ENCODE assay signal across 20 cellular contexts in the genomic region with DNA sequence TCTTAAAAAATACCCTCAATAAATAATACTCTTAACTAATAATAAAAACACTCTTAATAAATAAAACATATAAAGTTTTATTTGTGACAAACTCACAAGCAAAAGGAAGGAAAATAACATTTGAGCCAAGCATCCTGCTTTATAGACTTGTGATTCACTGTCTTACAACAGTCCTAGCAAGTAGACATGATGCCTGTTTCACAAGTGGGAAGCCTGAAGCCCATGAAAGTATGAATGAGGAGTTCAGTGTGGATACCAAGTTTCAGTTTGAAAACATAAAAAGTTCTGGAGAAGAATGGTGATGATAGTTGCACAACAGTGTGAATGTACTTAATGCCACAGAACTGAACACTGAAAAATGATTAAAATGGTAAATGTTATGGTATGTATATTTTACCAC. TPM values are rescaled to one million over a fixed set of nuclear protein-coding genes. Genes with fewer than 3 reads are reported as not detected.
DNase-seq lines count a peak whose midpoint lies in the region; ATAC-seq and TF ChIP-seq lines count a peak whose summit lies in the region.
"Had no signal": no experiment of that assay in that cellular context is flagged by ENCODE, and none has a peak within 500 bp of the region (broad histone marks: within the 10 kb centered on the region; RNA-seq: fewer than 3 reads in every experiment).

No MANE protein-coding gene starts in this region.

- H3K9me3 Mint-ChIP-seq in HFFc6 = no peaks in the 10 kb centered on the region
- no peaks in the 10 kb centered on the region for H3K9me3 Mint-ChIP-seq in stimulated activated naive CD8-positive, alpha-beta T cell treated with anti-CD3 and anti-CD28 coated beads, Interleukin-15, amount 100 ng/mL, for 72 hours
- H3K9me3 Mint-ChIP-seq in activated naive CD4-positive, alpha-beta T cell treated with anti-CD3 and anti-CD28 coated beads for 36 hours = no peaks in the 10 kb centered on the region
- H3K9me3 Mint-ChIP-seq: activated naive CD4-positive, alpha-beta T cell treated with anti-CD3 and anti-CD28 coated beads, Interleukin-2, amount 50 U/mL, for 24 hours; CD4-positive, CD25-positive, alpha-beta regulatory T cell; naive thymus-derived CD4-positive, alpha-beta T cell had no signal

- DNase-seq in AG10803 (ENCODE audit: low read depth) = peak; percentile 88
- peak; percentile 60 for DNase-seq in HFFc6
- DNase-seq in dedifferentiated amniotic fluid mesenchymal stem cell (ENCODE audit: extremely low spot score) = peak; percentile 51
- DNase-seq in mesenchymal stem cell = peak; percentile 28
- no peak for DNase-seq in CD1c-positive myeloid dendritic cell (ENCODE audit: extremely low spot score)
- no peak for DNase-seq in stimulated activated naive CD8-positive, alpha-beta T cell treated with anti-CD3 and anti-CD28 coated beads, Interleukin-15, amount 100 ng/mL, for 72 hours
- DNase-seq in NCI-H69 (lab: John Stamatoyannopoulos, UW) = no peak
- no peak for DNase-seq in activated naive CD4-positive, alpha-beta T cell treated with anti-CD3 and anti-CD28 coated beads for 36 hours
- DNase-seq: activated CD4-positive, alpha-beta T cell treated with anti-CD3 and anti-CD28 coated beads for 48 hours; CD4-positive, CD25-positive, alpha-beta regulatory T cell; effector memory CD4-positive, alpha-beta T cell; esophagus squamous epithelium; Kasumi-1; naive thymus-derived CD4-positive, alpha-beta T cell; NCI-H1694 treated with DMSO at 0.1 percent for 48 hours; NCI-H345; SHP77 treated with DMSO at 0.1 percent for 48 hours; upper lobe of left lung had no signal

- H3K27ac ChIP-seq in mesenchymal stem cell (ENCODE audit: low read length, poor library complexity, severe bottlenecking) = no peak overlapping the region
- H3K27ac ChIP-seq: upper lobe of left lung had no signal

- H3K4me1 Mint-ChIP-seq in HFFc6 (ENCODE audit: low read depth) = peaks cover 36% of the 10 kb centered on the region
- peaks cover 15% of the 10 kb centered on the region for H3K4me1 Mint-ChIP-seq in stimulated activated naive CD8-positive, alpha-beta T cell treated with anti-CD3 and anti-CD28 coated beads, Interleukin-15, amount 100 ng/mL, for 72 hours
- peaks cover 10% of the 10 kb centered on the region for H3K4me1 Mint-ChIP-seq in activated naive CD4-positive, alpha-beta T cell treated with anti-CD3 and anti-CD28 coated beads for 36 hours (ENCODE audit: low read depth)

- peaks cover 6% of the 10 kb centered on the region for H3K4me1 ChIP-seq in mesenchymal stem cell (ENCODE audit: control insufficient read depth, insufficient read depth, low read depth, low read length)
- H3K4me1 ChIP-seq: esophagus squamous epithelium, upper lobe of left lung had no signal

- intact Hi-C loops in activated naive CD4-positive, alpha-beta T cell treated with anti-CD3 and anti-CD28 coated beads for 36 hours (cut with micrococcal nuclease) = no loop called here

- no peak for TF ChIP-seq CTCF in AG10803 (conservative IDR thresholded peaks at IDR 0.05; ENCODE audit: low read length)
- TF ChIP-seq CTCF in HFFc6 (IDR thresholded peaks at IDR 0.05) = no peak

- no peak overlapping the region for H4K8ac ChIP-seq in mesenchymal stem cell (ENCODE audit: low read length)

- peaks cover 15% of the 10 kb centered on the region for H3K79me1 ChIP-seq in mesenchymal stem cell (replicated peaks; ENCODE audit: low read length, poor library complexity, severe bottlenecking)

- no peak overlapping the region for H3K14ac ChIP-seq in mesenchymal stem cell (ENCODE audit: low read length in 2 of 2)

- H3K27me3 Mint-ChIP-seq in HFFc6 (ENCODE audit: insufficient read depth) = no peaks in the 10 kb centered on the region
- no peaks in the 10 kb centered on the region for H3K27me3 Mint-ChIP-seq in stimulated activated naive CD8-positive, alpha-beta T cell treated with anti-CD3 and anti-CD28 coated beads, Interleukin-15, amount 100 ng/mL, for 72 hours
- H3K27me3 Mint-ChIP-seq in activated naive CD4-positive, alpha-beta T cell treated with anti-CD3 and anti-CD28 coated beads for 36 hours (ENCODE audit: low read depth) = no peaks in the 10 kb centered on the region
- H3K27me3 Mint-ChIP-seq: activated naive CD4-positive, alpha-beta T cell treated with anti-CD3 and anti-CD28 coated beads, Interleukin-2, amount 50 U/mL, for 24 hours; CD4-positive, CD25-positive, alpha-beta regulatory T cell; naive thymus-derived CD4-positive, alpha-beta T cell had no signal

- H3K4ac ChIP-seq in mesenchymal stem cell (ENCODE audit: low read depth in 1 of 2, low read length in 2 of 2) = no peak overlapping the region

- H3K9me3 ChIP-seq in mesenchymal stem cell (ENCODE audit: control insufficient read depth, low read length) = no peaks in the 10 kb centered on the region
- H3K9me3 ChIP-seq: esophagus squamous epithelium, upper lobe of left lung had no signal

- H3K4me2 ChIP-seq in mesenchymal stem cell (ENCODE audit: low read length, poor library complexity, severe bottlenecking) = no peak overlapping the region

- peak overlapping the region; percentile 71 for H3K9ac ChIP-seq in mesenchymal stem cell (ENCODE audit: low read length)

- no peaks in the 10 kb centered on the region for H3K27me3 ChIP-seq in mesenchymal stem cell (ENCODE audit: control insufficient read depth in 1 of 2, insufficient read depth in 1 of 2, low read length in 2 of 2)
- H3K27me3 ChIP-seq: esophagus squamous epithelium, upper lobe of left lung had no signal

- no peak overlapping the region for H2AFZ ChIP-seq in mesenchymal stem cell (ENCODE audit: low read depth, low read length)

- H3K23ac ChIP-seq in mesenchymal stem cell (ENCODE audit: low read length in 2 of 2) = no peak overlapping the region

- no peak overlapping the region for H2BK5ac ChIP-seq in mesenchymal stem cell (ENCODE audit: low read depth, low read length, poor library complexity, severe bottlenecking)

- H4K91ac ChIP-seq in mesenchymal stem cell (ENCODE audit: low read length) = no peak overlapping the region

- CTCF ChIA-PET in activated naive CD4-positive, alpha-beta T cell treated with anti-CD3 and anti-CD28 coated beads for 36 hours (lab: Charles Lee) = no interaction called here

- H2BK12ac ChIP-seq in mesenchymal stem cell (ENCODE audit: low read length in 2 of 2) = no peak overlapping the region

- peak overlapping the region; percentile 82 for H3K27ac Mint-ChIP-seq in HFFc6
- H3K27ac Mint-ChIP-seq in stimulated activated naive CD8-positive, alpha-beta T cell treated with anti-CD3 and anti-CD28 coated beads, Interleukin-15, amount 100 ng/mL, for 72 hours = no peak overlapping the region
- no peak overlapping the region for H3K27ac Mint-ChIP-seq in activated naive CD4-positive, alpha-beta T cell treated with anti-CD3 and anti-CD28 coated beads for 36 hours
- H3K27ac Mint-ChIP-seq: activated naive CD4-positive, alpha-beta T cell treated with anti-CD3 and anti-CD28 coated beads, Interleukin-2, amount 50 U/mL, for 24 hours had no signal

- peak overlapping the region; percentile 69 for H3K4me3 Mint-ChIP-seq in HFFc6
- H3K4me3 Mint-ChIP-seq in stimulated activated naive CD8-positive, alpha-beta T cell treated with anti-CD3 and anti-CD28 coated beads, Interleukin-15, amount 100 ng/mL, for 72 hours = no peak overlapping the region
- no peak overlapping the region for H3K4me3 Mint-ChIP-seq in activated naive CD4-positive, alpha-beta T cell treated with anti-CD3 and anti-CD28 coated beads for 36 hours
- H3K4me3 Mint-ChIP-seq: activated naive CD4-positive, alpha-beta T cell treated with anti-CD3 and anti-CD28 coated beads, Interleukin-2, amount 50 U/mL, for 24 hours; CD4-positive, CD25-positive, alpha-beta regulatory T cell had no signal

- no peak overlapping the region for H2BK120ac ChIP-seq in mesenchymal stem cell (ENCODE audit: low read depth, low read length)

- peaks cover 6 to 55% of the 10 kb centered on the region in 2 experiments for H3K36me3 ChIP-seq in mesenchymal stem cell (ENCODE audit: control insufficient read depth in 1 of 2, insufficient read depth in 2 of 2, low read depth in 1 of 2, low read length in 2 of 2)

- H2AK5ac ChIP-seq in mesenchymal stem cell (ENCODE audit: low read length, severe bottlenecking) = no peak overlapping the region

- H3K4me3 ChIP-seq in AG10803 (ENCODE audit: low read length) (peak overlapping the region; percentile 8; the same call in 1 of the 2 replicates), mesenchymal stem cell (ENCODE audit: insufficient read depth in 1 of 2, low read depth in 1 of 2, low read length in 2 of 2) (peak overlapping the region in 1 of 2 experiments; percentile 42)
- H3K4me3 ChIP-seq: esophagus squamous epithelium, upper lobe of left lung had no signal

- peaks cover 29% of the 10 kb centered on the region for H3K36me3 Mint-ChIP-seq in HFFc6 (ENCODE audit: low read depth)
- H3K36me3 Mint-ChIP-seq in activated naive CD4-positive, alpha-beta T cell treated with anti-CD3 and anti-CD28 coated beads for 36 hours (ENCODE audit: low read depth) = peaks cover 12% of the 10 kb centered on the region

- no peak for ATAC-seq in stimulated activated naive CD8-positive, alpha-beta T cell treated with anti-CD3 and anti-CD28 coated beads, Interleukin-15, amount 100 ng/mL, for 72 hours
- ATAC-seq: left lobe of liver; naive thymus-derived CD4-positive, alpha-beta T cell had no signal

- H2BK15ac ChIP-seq in mesenchymal stem cell (ENCODE audit: low read depth, poor library complexity, severe bottlenecking) = no peak overlapping the region

- H3K18ac ChIP-seq in mesenchymal stem cell (ENCODE audit: low read depth in 1 of 2, low read length in 2 of 2) = no peak overlapping the region

RNA-seq across cellular contexts. Expression of a gene that starts 10.9 kb away (rescaled TPM):
- total RNA-seq in HFFc6 (2021; fragmentation: NEBNext Ultra II Directional; extraction: Animal tissue kit (Norgen Biotek cat#: 25700)) = 10 to 100 TPM; 20.1 to 26.6 (median 24.9) TPM
- 19.7 TPM for polyA plus RNA-seq in mesenchymal stem cell (2013, experiment 1 of 2)
- 18.7 TPM for polyA plus RNA-seq in mesenchymal stem cell (2013, experiment 2 of 2)
- total RNA-seq in activated naive CD4-positive, alpha-beta T cell treated with anti-CD3 and anti-CD28 coated beads for 36 hours = 1 to 10 TPM; 7.3 to 7.9 TPM

RNA-seq across cellular contexts. Expression of a gene that starts 42.7 kb away (rescaled TPM):
- 10 to 100 TPM in 5 of 6 experiments, 1 to 10 TPM in 1; 6.1 to 12.2 (median 11.5) TPM for total RNA-seq in HFFc6 (2021; fragmentation: NEBNext Ultra II Directional; extraction: Animal tissue kit (Norgen Biotek cat#: 25700))
- polyA plus RNA-seq in mesenchymal stem cell (2013, experiment 1 of 2) = 0.66 TPM
- polyA plus RNA-seq in mesenchymal stem cell (2013, experiment 2 of 2) = 0.62 TPM
- total RNA-seq in activated naive CD4-positive, alpha-beta T cell treated with anti-CD3 and anti-CD28 coated beads for 36 hours = 10 to 100 TPM; 35.8 to 36.1 TPM

Comparison
In these comparisons a context has a peak if more than half of its experiments do, and no peak if none do; other contexts are left out.
1. DNase-seq: peak in AG10803 (single experiment), HFFc6 (single experiment), dedifferentiated amniotic fluid mesenchymal stem cell (single experiment) and mesenchymal stem cell (single experiment); none in CD1c-positive myeloid dendritic cell (single experiment), stimulated activated naive CD8-positive, alpha-beta T cell treated with anti-CD3 and anti-CD28 coated beads, Interleukin-15, amount 100 ng/mL, for 72 hours (0 of 2), NCI-H69 (single experiment) and activated naive CD4-positive, alpha-beta T cell treated with anti-CD3 and anti-CD28 coated beads for 36 hours (single experiment).